Comparison of ENCODE assay signal across 16 cellular contexts in the genomic region with DNA sequence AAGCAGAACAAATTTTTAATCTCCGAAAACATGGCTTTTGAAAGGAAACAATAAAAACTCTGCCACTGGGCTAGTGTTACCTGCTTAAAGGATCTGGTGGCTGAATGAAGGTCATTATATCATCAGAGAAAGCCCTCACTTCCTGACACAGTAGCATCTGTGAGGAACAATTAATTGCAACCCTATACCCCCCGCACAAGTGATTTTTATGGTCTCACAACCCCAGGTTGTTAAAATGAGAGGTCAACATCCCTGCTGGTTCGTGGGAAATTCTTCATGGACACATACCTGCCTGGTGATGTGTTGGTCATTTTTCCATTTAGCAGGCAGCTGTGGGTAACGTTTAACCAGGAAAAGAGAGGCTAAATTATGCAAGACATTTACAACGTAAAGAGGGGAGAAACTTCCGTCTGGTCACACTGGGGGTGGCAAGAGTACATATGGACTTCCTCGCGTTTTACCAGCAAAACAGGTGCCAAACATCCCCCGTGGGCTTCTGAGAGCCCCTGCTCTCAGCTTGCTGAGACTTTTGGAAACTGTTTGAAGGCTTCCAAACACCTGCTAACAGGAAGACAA. TPM values are rescaled to one million over a fixed set of nuclear protein-coding genes. Genes with fewer than 3 reads are reported as not detected.
DNase-seq lines count a peak whose midpoint lies in the region; ATAC-seq, FAIRE-seq and TF ChIP-seq lines count a peak whose summit lies in the region.
"Had no signal": no experiment of that assay in that cellular context is flagged by ENCODE, and none has a peak within 500 bp of the region (broad histone marks: within the 10 kb centered on the region; RNA-seq: fewer than 3 reads in every experiment).

No MANE protein-coding gene starts in this region.

- BruUV-seq in Calu3 (replicated peaks; lab: Mats Ljungman, UMichigan) = no TSS peak

- H3K36me3 Mint-ChIP-seq in Calu3 (ENCODE audit: insufficient read depth, unreplicated experiment) (peaks cover 27% of the 10 kb centered on the region), neural progenitor cell (no peaks in the 10 kb centered on the region)
- no peaks in the 10 kb centered on the region for H3K36me3 Mint-ChIP-seq in T-helper 2 cell treated with Interferon-gamma antibody and Interleukin-4, amounts not matched to agents 5 μg/mL and 100 μg/mL, for 36 hours (ENCODE audit: low read depth)

- H3K9me3 ChIP-seq in body of pancreas = no peaks in the 10 kb centered on the region
- no peaks in the 10 kb centered on the region for H3K9me3 ChIP-seq in neural progenitor cell (ENCODE audit: low read depth)

- TF ChIP-seq CTCF in Calu3 (IDR thresholded peaks at IDR 0.05; ENCODE audit: unreplicated experiment) = no peak
- no peak for TF ChIP-seq CTCF in body of pancreas (IDR thresholded peaks at IDR 0.05)
- no peak for TF ChIP-seq CTCF in neural progenitor cell (IDR thresholded peaks at IDR 0.05)

- H4K20me1 ChIP-seq in neural progenitor cell (ENCODE audit: low read depth) = no peaks in the 10 kb centered on the region

- peak overlapping the region; percentile 65 to 88 (median 78) for H3K27ac ChIP-seq in body of pancreas
- H3K27ac ChIP-seq in neural progenitor cell = no peak overlapping the region
- H3K27ac ChIP-seq: C4-2B had no signal

- peak in 2 of 3 donors; percentile 32 to 45 for TF ChIP-seq POLR2A in body of pancreas (IDR thresholded peaks at IDR 0.05)

- peak overlapping the region; percentile 92 for H3K27ac Mint-ChIP-seq in Calu3 (ENCODE audit: unreplicated experiment)
- H3K27ac Mint-ChIP-seq in neural progenitor cell = peak overlapping the region; percentile 15
- no peak overlapping the region for H3K27ac Mint-ChIP-seq in T-helper 2 cell treated with Interferon-gamma antibody and Interleukin-4, amounts not matched to agents 5 μg/mL and 100 μg/mL, for 36 hours

- no peaks in the 10 kb centered on the region for H3K27me3 ChIP-seq in body of pancreas
- H3K27me3 ChIP-seq in neural progenitor cell = no peaks in the 10 kb centered on the region

- WGBS in body of pancreas, 2 donors = 34 to 40% methylated on average over 9 of the region's 9 CpGs

- intact Hi-C loops in Calu3 (cut with micrococcal nuclease; ENCODE audit: unreplicated experiment) (no loop called here), body of pancreas (cut with DNase I) (no loop called here)

- H3K4me3 ChIP-seq in body of pancreas (no peak overlapping the region), neural progenitor cell (no peak overlapping the region)

- H3K4me2 ChIP-seq in neural progenitor cell = peak overlapping the region; percentile 38

- H3K4me1 Mint-ChIP-seq in Calu3 (ENCODE audit: low read depth, unreplicated experiment) (peaks cover 58% of the 10 kb centered on the region), neural progenitor cell (peaks cover 34% of the 10 kb centered on the region)
- peaks cover 3% of the 10 kb centered on the region for H3K4me1 Mint-ChIP-seq in T-helper 2 cell treated with Interferon-gamma antibody and Interleukin-4, amounts not matched to agents 5 μg/mL and 100 μg/mL, for 36 hours (ENCODE audit: low read depth)
- H3K4me1 Mint-ChIP-seq: central memory CD8-positive, alpha-beta T cell had no signal

- peak; percentile 90 for ATAC-seq in body of pancreas
- ATAC-seq: Panc1; stimulated activated naive CD8-positive, alpha-beta T cell treated with anti-CD3 and anti-CD28 coated beads, Interleukin-15, Interleukin-2, amounts not matched to agents 100 U/mL and 50 U/mL, for 24 hours had no signal

- H3K27me3 Mint-ChIP-seq in Calu3 (ENCODE audit: unreplicated experiment) (no peaks in the 10 kb centered on the region), neural progenitor cell (ENCODE audit: insufficient read depth, low read depth) (peaks cover under 1% of the 10 kb centered on the region)
- H3K27me3 Mint-ChIP-seq in T-helper 2 cell treated with Interferon-gamma antibody and Interleukin-4, amounts not matched to agents 5 μg/mL and 100 μg/mL, for 36 hours (ENCODE audit: low read depth) = no peaks in the 10 kb centered on the region
- H3K27me3 Mint-ChIP-seq: central memory CD8-positive, alpha-beta T cell had no signal

- no peak overlapping the region for H2AFZ ChIP-seq in neural progenitor cell (replicated peaks)

- FAIRE-seq in frontal cortex (lab: Jason Lieb, UNC) = no peak
- FAIRE-seq: HTR-8/SVneo had no signal

- DNase-seq in Calu3 = peak; percentile 62
- peak; percentile 80 for DNase-seq in NCI-H146 (lab: John Stamatoyannopoulos, UW)
- DNase-seq in body of pancreas = peak; percentile 28 to 69 (median 47)
- no peak for DNase-seq in neural progenitor cell (ENCODE audit: low spot score)
- no peak for DNase-seq in frontal cortex (ENCODE audit: low spot score in 2 of 2)
- no peak for DNase-seq in T-helper 2 cell treated with Interferon-gamma antibody and Interleukin-4, amounts not matched to agents 5 μg/mL and 100 μg/mL, for 36 hours (ENCODE audit: low spot score)
- no peak for DNase-seq in activated naive CD4-positive, alpha-beta T cell (lab: John Stamatoyannopoulos, UW)
- DNase-seq in germinal center (ENCODE audit: low spot score) = no peak
- DNase-seq: activated naive CD4-positive, alpha-beta T cell treated with anti-CD3 and anti-CD28 coated beads, Interleukin-2, amount 50 U/mL, for 16 hours; HCEC 1CT; NCI-H187 treated with DMSO at 0.1 percent for 48 hours; stimulated activated naive CD8-positive, alpha-beta T cell treated with anti-CD3 and anti-CD28 coated beads, Interleukin-15, Interleukin-2, amounts not matched to agents 100 U/mL and 50 U/mL, for 24 hours had no signal

- CTCF ChIA-PET in Calu3 (lab: Charles Lee) = interaction anchor here (0.7 to 1.4 kb wide), 8 partner anchors 8 to 59 kb away, joined by 3 to 7 read pairs (median 5); a partner anchor contains a TSS

- H3K9me3 Mint-ChIP-seq in Calu3 (ENCODE audit: low read depth, unreplicated experiment) (no peaks in the 10 kb centered on the region), neural progenitor cell (no peaks in the 10 kb centered on the region)
- H3K9me3 Mint-ChIP-seq in T-helper 2 cell treated with Interferon-gamma antibody and Interleukin-4, amounts not matched to agents 5 μg/mL and 100 μg/mL, for 36 hours = no peaks in the 10 kb centered on the region
- H3K9me3 Mint-ChIP-seq: central memory CD8-positive, alpha-beta T cell had no signal

- H3K9ac ChIP-seq in neural progenitor cell = no peak overlapping the region

- H3K4me1 ChIP-seq in body of pancreas (peaks cover 22% of the 10 kb centered on the region), neural progenitor cell (peaks cover 18% of the 10 kb centered on the region)

- peaks cover 11% of the 10 kb centered on the region for H3F3A ChIP-seq in neural progenitor cell (ENCODE audit: low read depth)

- H3K79me2 ChIP-seq in neural progenitor cell (ENCODE audit: low read depth) = no peaks in the 10 kb centered on the region

- H3K36me3 ChIP-seq in body of pancreas (replicated peaks in 1 of 2; ENCODE audit: insufficient read depth in 1 of 2, low read depth in 2 of 2) (no peaks in the 10 kb centered on the region), neural progenitor cell (no peaks in the 10 kb centered on the region)

- peak overlapping the region; percentile 48 for H3K4me3 Mint-ChIP-seq in Calu3 (ENCODE audit: low read depth, unreplicated experiment)
- H3K4me3 Mint-ChIP-seq in neural progenitor cell = no peak overlapping the region
- H3K4me3 Mint-ChIP-seq in T-helper 2 cell treated with Interferon-gamma antibody and Interleukin-4, amounts not matched to agents 5 μg/mL and 100 μg/mL, for 36 hours = no peak overlapping the region
- H3K4me3 Mint-ChIP-seq: central memory CD8-positive, alpha-beta T cell had no signal

RNA-seq across cellular contexts. Expression of a gene that starts 29.2 kb away (rescaled TPM):
- total RNA-seq in Calu3 (2022) = 82.9 and 95.2 TPM in 2 replicates
- total RNA-seq in body of pancreas = 10 to 100 TPM; 20.8 to 26.4 TPM
- 39.3 and 126 TPM in 2 replicates for total RNA-seq in neural progenitor cell (ENCODE audit: low replicate concordance)
- 53.8 TPM for total RNA-seq in frontal cortex

RNA-seq across cellular contexts. Expression of a gene that starts 48.0 kb away (rescaled TPM):
- total RNA-seq in Calu3 (2022) = 125 and 142 TPM in 2 replicates
- 10 to 100 TPM; 18.2 to 20.8 TPM for total RNA-seq in body of pancreas
- total RNA-seq in neural progenitor cell (ENCODE audit: low replicate concordance) = 64.9 and 86.9 TPM in 2 replicates
- total RNA-seq in frontal cortex = 74.2 TPM

RNA-seq across cellular contexts. Expression of a gene that starts 58.2 kb away (rescaled TPM):
- total RNA-seq in Calu3 (2022) (54.3 and 59.7 TPM in 2 replicates), body of pancreas (10 to 100 TPM; 28.5 to 44.2 TPM), neural progenitor cell (ENCODE audit: low replicate concordance) (75.5 and 110 TPM in 2 replicates), frontal cortex (129 TPM)

Comparison
In these comparisons a context has a peak if more than half of its experiments do, and no peak if none do; other contexts are left out.
1. DNase-seq: peak in Calu3 (single experiment), NCI-H146 (single experiment) and body of pancreas (4 of 4); none in neural progenitor cell (single experiment), frontal cortex (0 of 2), T-helper 2 cell treated with Interferon-gamma antibody and Interleukin-4, amounts not matched to agents 5 μg/mL and 100 μg/mL, for 36 hours (single experiment), activated naive CD4-positive, alpha-beta T cell (0 of 4) and germinal center (single experiment).